ENCODE assay signal across 8 cellular contexts in genomic region chr1:161530158-161530557, GRCh38. TPM values are rescaled to one million over a fixed set of nuclear protein-coding genes. Genes with fewer than 3 reads are reported as not detected.
DNase-seq lines count a peak whose midpoint lies in the region; ATAC-seq, FAIRE-seq and TF ChIP-seq lines count a peak whose summit lies in the region.
"Not testable (repeated sequence)": the region's sequence is repeated elsewhere in the genome, so short reads cannot be mapped to it uniquely, and the experiment has no call there.

No MANE protein-coding gene starts in this region.

- not testable (repeated sequence) for H3K36me3 Mint-ChIP-seq in chondrocyte (ENCODE audit: low read depth)

- not testable (repeated sequence) for TF ChIP-seq CTCF in chondrocyte (IDR thresholded peaks at IDR 0.05); kidney epithelial cell (IDR thresholded peaks at IDR 0.05; ENCODE audit: insufficient read depth, low read length, poor library complexity, severe bottlenecking)

- H3K9me3 ChIP-seq in small intestine (ENCODE audit: control insufficient read depth, low read depth) = not testable (repeated sequence)

- H3K27ac ChIP-seq in small intestine (ENCODE audit: low read depth in 1 of 2, low read length in 1 of 2) = peak overlapping the region in 1 of 2 donors; percentile 87

- peaks cover 12% of the 10 kb centered on the region for H3K27me3 Mint-ChIP-seq in chondrocyte (ENCODE audit: low read depth)

- H3K4me1 Mint-ChIP-seq in chondrocyte (ENCODE audit: low read depth) = peaks cover 17% of the 10 kb centered on the region

- H3K36me3 ChIP-seq in kidney epithelial cell (ENCODE audit: control insufficient read depth, insufficient read depth, low read length); small intestine (ENCODE audit: control insufficient read depth in 2 of 2, insufficient read depth in 2 of 2, low read length in 2 of 2): not testable (repeated sequence)

- peak; percentile 47 for ATAC-seq in GM19035 (IDR thresholded peaks at IDR 0.05; ENCODE audit: unreplicated experiment)
- peak; percentile 23 for ATAC-seq in HG03469 (IDR thresholded peaks at IDR 0.05; ENCODE audit: unreplicated experiment)

- 1 to 2% (median 1%) methylated on average over 12 to 13 of the region's 13 CpGs for WGBS in small intestine, 3 donors

- not testable (repeated sequence) for FAIRE-seq in small intestine (lab: Jason Lieb, UNC)

- not testable (repeated sequence) for H3K4me1 ChIP-seq in small intestine (ENCODE audit: control insufficient read depth in 2 of 2, insufficient read depth in 1 of 2, low read depth in 1 of 2, low read length in 1 of 2)

- H3K27me3 ChIP-seq in kidney epithelial cell (ENCODE audit: control insufficient read depth, insufficient read depth, low read length); small intestine (ENCODE audit: control insufficient read depth in 2 of 2, insufficient read depth in 2 of 2, low read length in 2 of 2): not testable (repeated sequence)

- H3K4me3 Mint-ChIP-seq in chondrocyte (ENCODE audit: unreplicated experiment) = peak overlapping the region; percentile 91

- peak overlapping the region; percentile 65 for H3K4me3 ChIP-seq in kidney epithelial cell (ENCODE audit: low read depth, low read length)
- peak overlapping the region in 1 of 2 donors; percentile 45 for H3K4me3 ChIP-seq in small intestine (ENCODE audit: low read depth in 1 of 2, low read length in 2 of 2)

- DNase-seq in AG08396 (ENCODE audit: low spot score) (peak; percentile 47), NCI-H82 treated with DMSO at 0.1 percent for 48 hours (lab: John Stamatoyannopoulos, UW; ENCODE audit: unreplicated experiment) (peak; percentile 55), small intestine (peak; percentile 30)
- DNase-seq in activated CD4-positive, alpha-beta T cell treated with anti-CD3 and anti-CD28 coated beads, Interleukin-2, amount 50 U/mL, for 1 hour = peak; percentile 59
- not testable (repeated sequence) for DNase-seq in chondrocyte (ENCODE audit: low spot score); kidney epithelial cell (ENCODE audit: low read depth)

- H3K9me3 Mint-ChIP-seq in chondrocyte (ENCODE audit: low read depth) = not testable (repeated sequence)

- H3K27ac Mint-ChIP-seq in chondrocyte (ENCODE audit: unreplicated experiment) = peak overlapping the region; percentile 90

RNA-seq across cellular contexts. Expression of gene HSPA6, which starts 5.8 kb away (rescaled TPM):
- 0.75 to 1.0 TPM in 2 of 3 replicates, not detected in the other for total RNA-seq in chondrocyte
- total RNA-seq in kidney epithelial cell = 0.84 TPM in 1 of 2 replicates, not detected in the other
- 1 to 10 TPM in 2 of 3 donors, under 1 TPM in 1; 0.22 to 1.6 (median 1.1) TPM for polyA plus RNA-seq in small intestine

RNA-seq across cellular contexts. Expression of gene FCGR3A, which starts 19.5 kb away (rescaled TPM):
- total RNA-seq in chondrocyte (not detected in 3 replicates), kidney epithelial cell (0.79 TPM in 1 of 2 replicates, not detected in the other)
- polyA plus RNA-seq in small intestine = 10 to 100 TPM in 1 of 3 donors, 1 to 10 TPM in 2; 1.3 to 19.5 (median 1.9) TPM

RNA-seq across cellular contexts. Expression of gene FCGR2A, which starts 24.9 kb away (rescaled TPM):
- not detected in 3 replicates for total RNA-seq in chondrocyte
- total RNA-seq in kidney epithelial cell = 0.04 and 0.48 TPM in 2 replicates
- polyA plus RNA-seq in small intestine = 10 to 100 TPM in 1 of 3 donors, 1 to 10 TPM in 2; 1.1 to 18.7 (median 4.6) TPM
